8 cellular contexts compared by ENCODE assay signal in genomic region chr16:46687486-46687885, GRCh38. TPM values are rescaled to one million over a fixed set of nuclear protein-coding genes. Genes with fewer than 3 reads are reported as not detected.
A peak's percentile ranks its signal among the peaks of the same experiment; 100 is the strongest.
DNase-seq lines count a peak whose midpoint lies in the region; ATAC-seq and TF ChIP-seq lines count a peak whose summit lies in the region.
"Had no signal": no experiment of that assay in that cellular context is flagged by ENCODE, and none has a peak within 500 bp of the region (broad histone marks: within the 10 kb centered on the region; RNA-seq: fewer than 3 reads in every experiment).

No MANE protein-coding gene starts in this region.

- no peak overlapping the region for H3K18ac ChIP-seq in H9 (ENCODE audit: insufficient read length, low read depth, low read length)

- H2BK15ac ChIP-seq in H9 (ENCODE audit: low read depth, low read length) = no peak overlapping the region

- peaks cover 21% of the 10 kb centered on the region for H3K36me3 ChIP-seq in SJSA1
- peaks cover 0 to 8% (median 0%) of the 10 kb centered on the region in 6 donors for H3K36me3 ChIP-seq in spleen

- H3K9me3 ChIP-seq in H9 (ENCODE audit: control insufficient read depth, low read depth, low read length) = no peaks in the 10 kb centered on the region
- H3K9me3 ChIP-seq in SJSA1 (replicated peaks) = no peaks in the 10 kb centered on the region
- no peaks in the 10 kb centered on the region for H3K9me3 ChIP-seq in spleen

- H3K4me1 ChIP-seq in H9 (ENCODE audit: insufficient read depth, low read length) (no peaks in the 10 kb centered on the region; the same call in 1 of the 2 replicates), SJSA1 (replicated peaks) (peaks cover 20% of the 10 kb centered on the region), spleen (peaks cover 22 to 90% (median 74%) of the 10 kb centered on the region in 6 donors)

- no peaks in the 10 kb centered on the region for H3K9me3 Mint-ChIP-seq in H9

- TF ChIP-seq CTCF in H9 (conservative IDR thresholded peaks at IDR 0.05) (no peak), foreskin fibroblast (IDR thresholded peaks at IDR 0.05; ENCODE audit: low read depth, low read length) (no peak), spleen (IDR thresholded peaks at IDR 0.05 in 8 of 11, conservative IDR thresholded peaks at IDR 0.05 in 3 of 11) (no peak)

- no CpG with 5 or more reads among the region's 9 CpGs for WGBS in H9 (ENCODE audit: extremely low coverage, insufficient read length, low lambda C conversion rate)
- 73 to 83% (median 81%) methylated on average over 9 of the region's 9 CpGs for WGBS in spleen, 5 donors

- no peak overlapping the region for H2BK20ac ChIP-seq in H9 (ENCODE audit: low read depth, low read length, poor library complexity, severe bottlenecking)

- H3K4me3 Mint-ChIP-seq in H9 = no peak overlapping the region

- H3K27me3 Mint-ChIP-seq in H9 (ENCODE audit: low read depth) = no peaks in the 10 kb centered on the region

- DNase-seq in H9 (no peak), SJSA1 (ENCODE audit: low read depth in 1 of 2, low spot score in 2 of 2) (no peak), foreskin fibroblast (peak in 1 of 2 donors; percentile 6), spleen (no peak), C1 segment of cervical spinal cord (lab: John Stamatoyannopoulos, UW) (no peak), NOMO-1 treated with dmso at 0.1 percent for 144 hours (lab: John Stamatoyannopoulos, UW; ENCODE audit: unreplicated experiment) (no peak)
- DNase-seq: NCI-H2029 had no signal

- peaks cover 15 to 24% (median 18%) of the 10 kb centered on the region in 3 experiments for H3K36me3 Mint-ChIP-seq in H9 (ENCODE audit: insufficient read depth in 1 of 3, low read depth in 3 of 3)

- peaks cover 38% of the 10 kb centered on the region; the same call in 1 of the 2 replicates for H3K79me2 ChIP-seq in H9 (ENCODE audit: insufficient read depth, low read length)

- no peaks in the 10 kb centered on the region for H3K27me3 ChIP-seq in H9 (ENCODE audit: insufficient read depth, low read length)
- no peaks in the 10 kb centered on the region for H3K27me3 ChIP-seq in SJSA1 (replicated peaks)
- no peaks in the 10 kb centered on the region for H3K27me3 ChIP-seq in spleen (replicated peaks in 1 of 7)

- H4K20me1 ChIP-seq in H9 (ENCODE audit: control insufficient read depth, insufficient read depth, insufficient read length) = no peaks in the 10 kb centered on the region

- no peak overlapping the region for H3K4ac ChIP-seq in H9 (ENCODE audit: low read depth, low read length)

- H3K4me2 ChIP-seq in H9 (ENCODE audit: insufficient read depth, insufficient read length, low read length) = peak overlapping the region; percentile 93

- intact Hi-C loops in spleen (cut with DNase I; ENCODE audit: low total_unique reads) = loop anchor here (10.0 kb wide), 1 partner anchor 137 kb away; no protein-coding TSS in a partner anchor

- H3K79me1 ChIP-seq in H9 (ENCODE audit: insufficient read depth, low read depth, low read length, poor library complexity, severe bottlenecking) = no peaks in the 10 kb centered on the region

- no peak for TF ChIP-seq POLR2A in spleen (IDR thresholded peaks at IDR 0.05)

- H3K4me3 ChIP-seq in SJSA1 (peak overlapping the region; percentile 62; the same call in 1 of the 2 replicates), foreskin fibroblast (ENCODE audit: low read depth in 1 of 2, low read length in 2 of 2) (peak overlapping the region; percentile 70 to 93), spleen (peak overlapping the region in 7 of 8 donors; percentile 74 to 99 (median 93))

- H3T11ph ChIP-seq in H9 (ENCODE audit: low read length) = no peak overlapping the region

- H2AFZ ChIP-seq in H9 (ENCODE audit: low read length) = no peak overlapping the region

- no peak overlapping the region for H4K5ac ChIP-seq in H9 (ENCODE audit: insufficient read length, low read depth, low read length)

- no peak overlapping the region for H3K23ac ChIP-seq in H9 (ENCODE audit: insufficient read length, low read depth, low read length)

- ATAC-seq in GM21447 (IDR thresholded peaks at IDR 0.05; ENCODE audit: unreplicated experiment) = no peak

- no peak overlapping the region for H2AK5ac ChIP-seq in H9 (ENCODE audit: insufficient read length, low read length)

- H3K14ac ChIP-seq in H9 (ENCODE audit: insufficient read depth, low read length) = no peak overlapping the region

- H2BK120ac ChIP-seq in H9 (ENCODE audit: low read depth, low read length, poor library complexity, severe bottlenecking) = no peak overlapping the region

- no peak overlapping the region for H3K27ac Mint-ChIP-seq in H9

- no peak overlapping the region for H4K8ac ChIP-seq in H9 (replicated peaks; ENCODE audit: insufficient read length, low read depth, low read length)

- no peak overlapping the region for H2BK5ac ChIP-seq in H9 (ENCODE audit: insufficient read length, low read length)

- H4K91ac ChIP-seq in H9 (ENCODE audit: insufficient read length, low read depth, low read length) = no peak overlapping the region

- peak overlapping the region; percentile 36 for H3K9ac ChIP-seq in H9 (ENCODE audit: extremely low read depth, insufficient read length, low read length)

- no peak overlapping the region for H3K56ac ChIP-seq in H9 (ENCODE audit: insufficient read length, low read depth, low read length)

- peaks cover 15 to 34% of the 10 kb centered on the region in 2 experiments for H3K4me1 Mint-ChIP-seq in H9

- H3K27ac ChIP-seq in H9 (ENCODE audit: insufficient read length, low read depth, low read length) (no peak overlapping the region), SJSA1 (no peak overlapping the region), spleen (peak overlapping the region in 6 of 8 donors; percentile 89 to 97 (median 94))

- H2BK12ac ChIP-seq in H9 (ENCODE audit: insufficient read length, low read depth, low read length) = no peak overlapping the region

- peaks cover 3% of the 10 kb centered on the region for H3K23me2 ChIP-seq in H9 (ENCODE audit: insufficient read length, low read depth, low read length, poor library complexity, severe bottlenecking)

RNA-seq across cellular contexts. Expression of gene VPS35, which starts 1.5 kb away (rescaled TPM):
- total RNA-seq in H9 (2021) (66.9 and 70.4 TPM in 2 replicates), spleen (100 to 1,000 TPM in 4 of 7 donors, 10 to 100 TPM in 3; 58.3 to 111 (median 105) TPM)
- 114 and 263 TPM in 2 replicates for total RNA-seq in SJSA1 (2014; rRNA removed; shearing (Covaris generic))
- polyA plus RNA-seq in spleen = 10 to 100 TPM; 18.1 to 24.9 (median 22.0) TPM

RNA-seq across cellular contexts. Expression of gene ORC6, which starts 2.0 kb away (rescaled TPM):
- 85.1 and 95.0 TPM in 2 replicates for total RNA-seq in H9 (2021)
- total RNA-seq in SJSA1 (2014; rRNA removed; shearing (Covaris generic)) = 73.8 and 78.5 TPM in 2 replicates
- total RNA-seq in spleen = 10 to 100 TPM in 1 of 7 donors, 1 to 10 TPM in 6; 3.1 to 10.0 (median 5.9) TPM
- 10 to 100 TPM in 1 of 3 donors, 1 to 10 TPM in 2; 8.4 to 11.4 (median 8.4) TPM for polyA plus RNA-seq in spleen

Comparison
In these comparisons a context has a peak if more than half of its experiments do, and no peak if none do; other contexts are left out.
1. H3K27ac ChIP-seq: peak in spleen (6 of 8); none in H9 (single experiment) and SJSA1 (single experiment).
2. Peak in every context shown above with its lines, with median percentiles within 50 percentile points of each other: H3K4me3 ChIP-seq.